ENCODE assay signal across 8 cellular contexts in the genomic region with DNA sequence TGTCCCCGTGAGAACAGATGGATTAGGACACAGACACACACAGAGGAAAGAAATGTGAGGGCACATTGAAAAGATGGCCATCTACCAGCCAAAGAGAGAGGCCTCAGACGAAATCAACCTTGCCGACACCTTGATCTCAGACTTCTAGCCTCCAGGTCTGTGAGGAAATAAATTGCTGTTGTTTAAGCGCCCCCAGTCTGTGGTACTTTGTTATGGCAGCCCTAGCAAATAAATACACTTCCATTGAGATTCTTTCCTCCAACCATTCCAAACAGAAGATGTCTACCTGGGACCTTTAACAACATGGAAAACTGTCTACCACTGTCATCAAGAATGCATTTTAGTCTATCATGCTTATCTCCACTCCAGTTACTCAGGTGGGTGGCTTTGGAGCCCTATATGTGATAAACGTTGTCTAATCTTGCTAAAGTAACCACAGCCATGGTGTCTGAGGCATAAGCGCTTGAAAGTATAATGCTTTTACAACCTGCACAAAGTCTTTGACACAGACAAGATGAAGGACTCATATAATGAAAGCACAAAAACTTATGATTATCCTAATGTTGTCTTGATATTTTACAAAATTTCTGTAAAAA.
DNase-seq lines count a peak whose midpoint lies in the region; ATAC-seq and TF ChIP-seq lines count a peak whose summit lies in the region.

No MANE protein-coding gene starts in this region.

- DNase-seq in GF-D8 (lab: John Stamatoyannopoulos, UW) (peak; percentile 8), fibroblast of villous mesenchyme (ENCODE audit: low read depth) (peak; percentile 29), spleen (no peak), hippocampal formation (lab: John Stamatoyannopoulos, UW) (no peak)
- DNase-seq in effector memory CD8-positive, alpha-beta T cell: no peak

- H3K9me3 Mint-ChIP-seq in effector memory CD8-positive, alpha-beta T cell: peaks cover 10 to 15% of the 10 kb centered on the region in 2 donors

- H3K36me3 ChIP-seq in OCI-LY3 (replicated peaks; ENCODE audit: low read depth, low read length): no peaks in the 10 kb centered on the region
- no peaks in the 10 kb centered on the region for H3K36me3 ChIP-seq in spleen

- no peak overlapping the region for H3K9ac ChIP-seq in OCI-LY3 (ENCODE audit: low read length)

- no peaks in the 10 kb centered on the region for H3K36me3 Mint-ChIP-seq in effector memory CD8-positive, alpha-beta T cell (ENCODE audit: insufficient read depth)

- H3K4me2 ChIP-seq in OCI-LY3 (ENCODE audit: low read length): no peak overlapping the region; the same call in 1 of the 2 replicates

- no peaks in the 10 kb centered on the region for H4K20me1 ChIP-seq in OCI-LY3 (ENCODE audit: insufficient read depth, low read length)

- H3K4me1 Mint-ChIP-seq in effector memory CD8-positive, alpha-beta T cell (ENCODE audit: low read depth in 2 of 2): no peaks in the 10 kb centered on the region

- H3K4me3 ChIP-seq in OCI-LY3 (ENCODE audit: low read length) (no peak overlapping the region), fibroblast of villous mesenchyme (ENCODE audit: low read depth, low read length) (no peak overlapping the region), spleen (no peak overlapping the region)

- TF ChIP-seq CTCF in OCI-LY3 (IDR thresholded peaks at IDR 0.05; ENCODE audit: low read depth, low read length) (peak; percentile 76), fibroblast of villous mesenchyme (IDR thresholded peaks at IDR 0.05; ENCODE audit: insufficient read depth, low read depth, low read length) (peak; percentile 64), spleen (IDR thresholded peaks at IDR 0.05 in 8 of 11, conservative IDR thresholded peaks at IDR 0.05 in 3 of 11) (peak in 9 of 11 experiments; percentile 9 to 63 (median 46))

- peak overlapping the region; percentile 25; the same call in 1 of the 2 replicates for H2AFZ ChIP-seq in OCI-LY3 (ENCODE audit: low read depth, low read length)

- no peak overlapping the region for H3K4me3 Mint-ChIP-seq in effector memory CD8-positive, alpha-beta T cell

- no peaks in the 10 kb centered on the region for H3K9me3 ChIP-seq in OCI-LY3 (ENCODE audit: insufficient read depth, low read length)
- H3K9me3 ChIP-seq in spleen: no peaks in the 10 kb centered on the region

- H3K4me1 ChIP-seq in OCI-LY3 (ENCODE audit: low read length): no peaks in the 10 kb centered on the region
- H3K4me1 ChIP-seq in spleen: no peaks in the 10 kb centered on the region

- no peaks in the 10 kb centered on the region for H3K27me3 ChIP-seq in OCI-LY3 (ENCODE audit: low read depth, low read length)
- no peaks in the 10 kb centered on the region for H3K27me3 ChIP-seq in spleen (replicated peaks in 1 of 7)

- intact Hi-C loops in spleen (cut with DNase I; ENCODE audit: low total_unique reads): loop anchor here (5.0 kb wide), 1 partner anchor 549 kb away; no protein-coding TSS in a partner anchor

- no peak overlapping the region for H3K27ac Mint-ChIP-seq in effector memory CD8-positive, alpha-beta T cell

- no peaks in the 10 kb centered on the region for H3K79me2 ChIP-seq in OCI-LY3 (ENCODE audit: low read length)

- no peak overlapping the region for H3K27ac ChIP-seq in OCI-LY3 (ENCODE audit: low read length)
- H3K27ac ChIP-seq in spleen: no peak overlapping the region

- ATAC-seq in HG02678 (IDR thresholded peaks at IDR 0.05; ENCODE audit: unreplicated experiment): peak; percentile 64
- no peak for ATAC-seq in HG02642 (IDR thresholded peaks at IDR 0.05; ENCODE audit: poor library complexity, unreplicated experiment)
- ATAC-seq in effector memory CD8-positive, alpha-beta T cell (replicated peaks): no peak

- no peaks in the 10 kb centered on the region for H3K27me3 Mint-ChIP-seq in effector memory CD8-positive, alpha-beta T cell

- 50 to 65% (median 57%) methylated on average over 6 of the region's 6 CpGs for WGBS in spleen, 5 donors

- TF ChIP-seq POLR2A in spleen (IDR thresholded peaks at IDR 0.05): no peak

Comparison
In these comparisons a context has a peak if more than half of its experiments do, and no peak if none do; other contexts are left out.
1. DNase-seq: peak in GF-D8 (single experiment) and fibroblast of villous mesenchyme (single experiment); none in spleen (single experiment), effector memory CD8-positive, alpha-beta T cell (0 of 3) and hippocampal formation (0 of 2).
2. Peak in every context shown above with its lines, with median percentiles within 50 percentile points of each other: CTCF ChIP-seq.